20 cellular contexts compared by ENCODE assay signal in the genomic region with DNA sequence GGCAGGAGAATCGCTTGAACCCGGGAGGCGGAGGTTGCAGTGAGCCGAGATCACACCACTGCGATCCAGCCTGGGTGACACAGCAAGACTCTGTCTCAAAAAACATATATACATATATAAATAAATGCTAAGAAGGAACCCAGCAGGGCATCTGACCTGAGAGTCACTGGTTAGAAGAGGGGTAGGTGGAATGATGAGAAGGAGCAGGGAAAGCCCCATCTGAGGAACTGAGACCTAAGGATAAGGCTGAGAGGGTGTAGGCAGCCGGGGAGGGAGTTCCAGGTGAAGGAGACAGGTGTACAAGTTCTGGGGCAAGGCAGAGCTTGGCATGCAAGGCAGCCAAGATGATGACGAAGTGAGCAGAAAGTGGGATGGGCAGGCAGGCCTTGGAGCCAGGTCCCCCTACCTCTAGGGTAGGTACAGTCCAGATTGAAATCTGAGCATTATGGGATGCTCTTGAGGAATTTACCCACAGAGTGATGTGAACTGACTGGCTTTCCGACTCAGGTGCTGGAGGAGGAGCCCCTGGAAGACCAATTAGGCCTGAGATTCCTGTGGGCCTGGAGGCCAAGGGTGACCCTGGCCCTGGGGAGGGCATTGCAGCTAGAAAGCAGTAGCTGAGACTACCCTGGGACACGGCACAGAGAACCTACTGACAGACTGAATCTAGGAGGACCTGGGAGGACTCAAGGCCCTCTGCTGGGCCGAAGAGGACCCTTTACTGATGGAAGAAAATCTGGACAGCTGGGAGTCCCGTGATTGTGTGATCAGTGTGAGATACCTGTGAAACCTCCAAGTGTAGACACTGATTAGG. TPM values are rescaled to one million over a fixed set of nuclear protein-coding genes. Genes with fewer than 3 reads are reported as not detected.
DNase-seq lines count a peak whose midpoint lies in the region; ATAC-seq and TF ChIP-seq lines count a peak whose summit lies in the region.
"Had no signal": no experiment of that assay in that cellular context is flagged by ENCODE, and none has a peak within 500 bp of the region (broad histone marks: within the 10 kb centered on the region; RNA-seq: fewer than 3 reads in every experiment).

No MANE protein-coding gene starts in this region.

- no peak overlapping the region for H3K4me3 ChIP-seq in CD8-positive, alpha-beta memory T cell (ENCODE audit: low read length)
- no peak overlapping the region for H3K4me3 ChIP-seq in HCT116 (replicated peaks in 1 of 2; ENCODE audit: low read depth in 1 of 2, low read length in 2 of 2)
- no peak overlapping the region for H3K4me3 ChIP-seq in endodermal cell (ENCODE audit: low read length)
- H3K4me3 ChIP-seq in SJCRH30, result no peak overlapping the region
- H3K4me3 ChIP-seq: cardiac muscle cell, GM23248, MG63, skin epidermis had no signal

- no peak for TF ChIP-seq RAD21 in HCT116 (IDR thresholded peaks at IDR 0.05; ENCODE audit: low read depth)

- RAD21 ChIA-PET in HCT116 (lab: Charles Lee; ENCODE audit: low non-redundant PET in 1 of 2, low total read pairs in 2 of 2, uncharacterized antibody in 2 of 2, unreplicated experiment in 2 of 2), result no interaction called here

- H3K4me1 ChIP-seq in CD8-positive, alpha-beta memory T cell (ENCODE audit: insufficient read depth, low read length), result peaks cover 30% of the 10 kb centered on the region
- H3K4me1 ChIP-seq in HCT116 (ENCODE audit: control insufficient read depth in 1 of 2, insufficient read depth in 2 of 2, low read length in 2 of 2), result no peaks in the 10 kb centered on the region
- H3K4me1 ChIP-seq in endodermal cell (ENCODE audit: control insufficient read depth, insufficient read depth, low read length), result no peaks in the 10 kb centered on the region
- no peaks in the 10 kb centered on the region for H3K4me1 ChIP-seq in SJCRH30

- no peaks in the 10 kb centered on the region for H3K9me3 ChIP-seq in CD8-positive, alpha-beta memory T cell (ENCODE audit: low read length)
- no peaks in the 10 kb centered on the region for H3K9me3 ChIP-seq in HCT116 (ENCODE audit: control insufficient read depth in 1 of 2, insufficient read depth in 1 of 2, low read depth in 1 of 2, low read length in 2 of 2)
- no peaks in the 10 kb centered on the region for H3K9me3 ChIP-seq in endodermal cell (ENCODE audit: control insufficient read depth, low read length)
- H3K9me3 ChIP-seq in SJCRH30 (replicated peaks), result no peaks in the 10 kb centered on the region
- H3K9me3 ChIP-seq: MG63 had no signal

- TF ChIP-seq POLR2A in HCT116 (IDR thresholded peaks at IDR 0.05; ENCODE audit: borderline replicate concordance, extremely low read depth, insufficient read depth, insufficient read length), result no peak

- no peaks in the 10 kb centered on the region for H3K27me3 ChIP-seq in CD8-positive, alpha-beta memory T cell (ENCODE audit: insufficient read depth, low read length, poor library complexity, severe bottlenecking)
- H3K27me3 ChIP-seq in HCT116 (ENCODE audit: insufficient read depth, low read length), result no peaks in the 10 kb centered on the region
- no peaks in the 10 kb centered on the region for H3K27me3 ChIP-seq in endodermal cell (ENCODE audit: control insufficient read depth, insufficient read depth, low read length, poor library complexity, severe bottlenecking)
- no peaks in the 10 kb centered on the region for H3K27me3 ChIP-seq in SJCRH30
- H3K27me3 ChIP-seq: cardiac muscle cell, MG63 had no signal

- no peaks in the 10 kb centered on the region for H3K9me3 Mint-ChIP-seq in CD8-positive, alpha-beta memory T cell
- H3K9me3 Mint-ChIP-seq in endodermal cell (no peaks in the 10 kb centered on the region), progenitor cell of endocrine pancreas (ENCODE audit: low read depth) (no peaks in the 10 kb centered on the region)
- no peaks in the 10 kb centered on the region for H3K9me3 Mint-ChIP-seq in activated T-helper 1 cell treated with anti-CD3 and anti-CD28 coated beads, Interleukin-12 subunit alpha, Interleukin-12 subunit beta, Interleukin-2, Interleukin-4 antibody, amounts not matched to agents 30 ng/mL and 10 ng/mL and 1 ng/mL, durations not matched to agents 14 hours and 24 hours and 36 hours
- H3K9me3 Mint-ChIP-seq: activated T-cell treated with anti-CD3 and anti-CD28 coated beads, Interleukin-2, amount 50 U/mL, for 4 hours; dendritic cell treated with granulocyte-macrophage colony-stimulating factor and Interleukin-4, amounts not matched to agents 40 ng/mL and 50 ng/mL, for 4 days; WTC11 had no signal

- no TSS peak for BruUV-seq in HCT116 (replicated peaks; lab: Mats Ljungman, UMichigan)

- H3K27me3 Mint-ChIP-seq in CD8-positive, alpha-beta memory T cell, result no peaks in the 10 kb centered on the region
- H3K27me3 Mint-ChIP-seq in endodermal cell (ENCODE audit: insufficient read depth) (no peaks in the 10 kb centered on the region), progenitor cell of endocrine pancreas (no peaks in the 10 kb centered on the region)
- H3K27me3 Mint-ChIP-seq in activated T-helper 1 cell treated with anti-CD3 and anti-CD28 coated beads, Interleukin-12 subunit alpha, Interleukin-12 subunit beta, Interleukin-2, Interleukin-4 antibody, amounts not matched to agents 30 ng/mL and 10 ng/mL and 1 ng/mL, durations not matched to agents 14 hours and 24 hours and 36 hours (ENCODE audit: insufficient read depth), result no peaks in the 10 kb centered on the region
- H3K27me3 Mint-ChIP-seq: dendritic cell treated with granulocyte-macrophage colony-stimulating factor and Interleukin-4, amounts not matched to agents 40 ng/mL and 50 ng/mL, for 4 days had no signal

- no peaks in the 10 kb centered on the region for H3K9me2 ChIP-seq in HCT116 (ENCODE audit: insufficient read depth)

- POLR2A ChIA-PET in CD8-positive, alpha-beta memory T cell (lab: Charles Lee), result interaction anchor here (1.0 kb wide), 1 partner anchor 10 kb away, joined by 3 read pairs; no protein-coding TSS in a partner anchor
- POLR2A ChIA-PET in HCT116 (lab: Charles Lee), result no interaction called here

- no peak overlapping the region for H3K27ac ChIP-seq in CD8-positive, alpha-beta memory T cell (ENCODE audit: low read depth, low read length)
- no peak overlapping the region for H3K27ac ChIP-seq in HCT116 (ENCODE audit: low read depth, low read length)
- no peak overlapping the region for H3K27ac ChIP-seq in endodermal cell (ENCODE audit: low read depth, low read length)
- no peak overlapping the region for H3K27ac ChIP-seq in SJCRH30
- H3K27ac ChIP-seq: cardiac muscle cell, GM23248 had no signal

- WGBS in endodermal cell (ENCODE audit: insufficient coverage in 1 of 2, insufficient read length in 1 of 2), 2 experiments, result 94 to 97% methylated on average over 5 to 11 of the region's 11 CpGs

- no peak overlapping the region for H3K9ac ChIP-seq in HCT116 (ENCODE audit: low read length)
- H3K9ac ChIP-seq in endodermal cell (ENCODE audit: extremely low read depth, low read length, poor library complexity, severe bottlenecking), result no peak overlapping the region
- H3K9ac ChIP-seq: GM23248 had no signal

- no peaks in the 10 kb centered on the region for H4K20me1 ChIP-seq in HCT116 (ENCODE audit: insufficient read depth)

- peaks cover 14 to 33% (median 29%) of the 10 kb centered on the region in 3 donors for H3K4me1 Mint-ChIP-seq in CD8-positive, alpha-beta memory T cell
- no peaks in the 10 kb centered on the region for H3K4me1 Mint-ChIP-seq in endodermal cell
- H3K4me1 Mint-ChIP-seq in progenitor cell of endocrine pancreas (ENCODE audit: low read depth), result no peaks in the 10 kb centered on the region
- H3K4me1 Mint-ChIP-seq in activated T-helper 1 cell treated with anti-CD3 and anti-CD28 coated beads, Interleukin-12 subunit alpha, Interleukin-12 subunit beta, Interleukin-2, Interleukin-4 antibody, amounts not matched to agents 30 ng/mL and 10 ng/mL and 1 ng/mL, durations not matched to agents 14 hours and 24 hours and 36 hours (ENCODE audit: low read depth), result peaks cover 11% of the 10 kb centered on the region
- H3K4me1 Mint-ChIP-seq: WTC11 had no signal

- CTCF ChIA-PET in CD8-positive, alpha-beta memory T cell (lab: Charles Lee), result no interaction called here
- CTCF ChIA-PET in HCT116 (lab: Charles Lee), result interaction anchor here (0.6 to 2.3 kb wide), 2 partner anchors 16 to 55 kb away, joined by 3 to 5 read pairs; no protein-coding TSS in a partner anchor

- DNase-seq in CD8-positive, alpha-beta memory T cell, result no peak
- DNase-seq in HCT116 (ENCODE audit: low read depth, low spot score) (no peak), endodermal cell (no peak), progenitor cell of endocrine pancreas (ENCODE audit: low spot score, unreplicated experiment) (no peak), DMS153 treated with DMSO at 0.1 percent for 48 hours (lab: John Stamatoyannopoulos, UW; ENCODE audit: unreplicated experiment) (no peak), SJCRH30 (no peak)
- no peak for DNase-seq in activated T-helper 1 cell treated with anti-CD3 and anti-CD28 coated beads, Interleukin-12 subunit alpha, Interleukin-12 subunit beta, Interleukin-2, Interleukin-4 antibody, amounts not matched to agents 30 ng/mL and 10 ng/mL and 1 ng/mL, durations not matched to agents 14 hours and 24 hours and 36 hours (ENCODE audit: low spot score)
- DNase-seq: activated naive CD4-positive, alpha-beta T cell treated with anti-CD3 and anti-CD28 coated beads, Interleukin-2, amount 50 U/mL, for 16 hours; activated T-cell treated with anti-CD3 and anti-CD28 coated beads, Interleukin-2, amount 50 U/mL, for 4 hours; anterior cingulate cortex; GF-D8; GM23248; MG63; NCI-H2081 treated with DMSO at 0.1 percent for 48 hours; NCI-H82; stimulated activated CD4-positive, alpha-beta T cell treated with anti-CD3 and anti-CD28 coated beads, Interleukin-2, amount 100 ng/mL, for 24 hours had no signal

- H3K27ac Mint-ChIP-seq in CD8-positive, alpha-beta memory T cell, result peak overlapping the region in 6 of 8 donors; percentile 56 to 85 (median 75)
- H3K27ac Mint-ChIP-seq in endodermal cell, result no peak overlapping the region
- H3K27ac Mint-ChIP-seq in progenitor cell of endocrine pancreas, result peak overlapping the region; percentile 56
- no peak overlapping the region for H3K27ac Mint-ChIP-seq in activated T-helper 1 cell treated with anti-CD3 and anti-CD28 coated beads, Interleukin-12 subunit alpha, Interleukin-12 subunit beta, Interleukin-2, Interleukin-4 antibody, amounts not matched to agents 30 ng/mL and 10 ng/mL and 1 ng/mL, durations not matched to agents 14 hours and 24 hours and 36 hours
- H3K27ac Mint-ChIP-seq: dendritic cell treated with granulocyte-macrophage colony-stimulating factor and Interleukin-4, amounts not matched to agents 40 ng/mL and 50 ng/mL, for 4 days; WTC11 had no signal

- H3K4me3 Mint-ChIP-seq in CD8-positive, alpha-beta memory T cell, result no peak overlapping the region
- H3K4me3 Mint-ChIP-seq in endodermal cell, result no peak overlapping the region
- no peak overlapping the region for H3K4me3 Mint-ChIP-seq in progenitor cell of endocrine pancreas (ENCODE audit: low read depth)
- no peak overlapping the region for H3K4me3 Mint-ChIP-seq in activated T-helper 1 cell treated with anti-CD3 and anti-CD28 coated beads, Interleukin-12 subunit alpha, Interleukin-12 subunit beta, Interleukin-2, Interleukin-4 antibody, amounts not matched to agents 30 ng/mL and 10 ng/mL and 1 ng/mL, durations not matched to agents 14 hours and 24 hours and 36 hours
- H3K4me3 Mint-ChIP-seq: activated T-cell treated with anti-CD3 and anti-CD28 coated beads, Interleukin-2, amount 50 U/mL, for 4 hours; dendritic cell treated with granulocyte-macrophage colony-stimulating factor and Interleukin-4, amounts not matched to agents 40 ng/mL and 50 ng/mL, for 4 days; WTC11 had no signal

- ATAC-seq in HCT116, result peak; percentile 22; the same call in 1 of the 2 replicates
- ATAC-seq: activated T-cell treated with anti-CD3 and anti-CD28 coated beads, Interleukin-2, amount 50 U/mL, for 4 hours; WTC11 had no signal

- no peak overlapping the region for H2AFZ ChIP-seq in HCT116 (ENCODE audit: low read depth, low read length, poor library complexity, severe bottlenecking)
- H2AFZ ChIP-seq: GM23248 had no signal

- H3K4me2 ChIP-seq in HCT116 (ENCODE audit: low read length), result no peak overlapping the region

- TF ChIP-seq CTCF in HCT116 (IDR thresholded peaks at IDR 0.05 in 2 of 3, conservative IDR thresholded peaks at IDR 0.05 in 1 of 3; ENCODE audit: borderline replicate concordance in 1 of 3, insufficient read depth in 1 of 3, low read depth in 2 of 3, low read length in 2 of 3), result no peak
- peak; percentile 24 for TF ChIP-seq CTCF in endodermal cell (conservative IDR thresholded peaks at IDR 0.05)
- TF ChIP-seq CTCF in progenitor cell of endocrine pancreas (IDR thresholded peaks at IDR 0.05; ENCODE audit: unreplicated experiment), result no peak

- H3K36me3 Mint-ChIP-seq in CD8-positive, alpha-beta memory T cell, result peaks cover 9 to 27% (median 11%) of the 10 kb centered on the region in 3 donors
- H3K36me3 Mint-ChIP-seq in endodermal cell (ENCODE audit: low read depth) (peaks cover 19% of the 10 kb centered on the region), progenitor cell of endocrine pancreas (ENCODE audit: insufficient read depth) (peaks cover 13% of the 10 kb centered on the region)
- peaks cover 9% of the 10 kb centered on the region for H3K36me3 Mint-ChIP-seq in activated T-helper 1 cell treated with anti-CD3 and anti-CD28 coated beads, Interleukin-12 subunit alpha, Interleukin-12 subunit beta, Interleukin-2, Interleukin-4 antibody, amounts not matched to agents 30 ng/mL and 10 ng/mL and 1 ng/mL, durations not matched to agents 14 hours and 24 hours and 36 hours (ENCODE audit: low read depth)

- H3K79me2 ChIP-seq in HCT116 (ENCODE audit: insufficient read depth, low read length), result no peaks in the 10 kb centered on the region

- peaks cover 13% of the 10 kb centered on the region for H3K36me3 ChIP-seq in CD8-positive, alpha-beta memory T cell (ENCODE audit: insufficient read depth, low read length)
- no peaks in the 10 kb centered on the region; a peak in 1 of 4 replicates for H3K36me3 ChIP-seq in HCT116 (ENCODE audit: control insufficient read depth in 1 of 2, insufficient read depth in 2 of 2, low read length in 2 of 2)
- H3K36me3 ChIP-seq in endodermal cell (ENCODE audit: control insufficient read depth, insufficient read depth, low read length), result peaks cover 8% of the 10 kb centered on the region
- H3K36me3 ChIP-seq in SJCRH30, result no peaks in the 10 kb centered on the region
- H3K36me3 ChIP-seq: MG63 had no signal

- intact Hi-C loops in HCT116 (cut with micrococcal nuclease), result no loop called here
- intact Hi-C loops in activated T-helper 1 cell treated with anti-CD3 and anti-CD28 coated beads, Interleukin-12 subunit alpha, Interleukin-12 subunit beta, Interleukin-2, Interleukin-4 antibody, amounts not matched to agents 30 ng/mL and 10 ng/mL and 1 ng/mL, durations not matched to agents 14 hours and 24 hours and 36 hours (cut with micrococcal nuclease), result no loop called here

RNA-seq across cellular contexts. Expression of a gene that starts 22.8 kb away (rescaled TPM):
- 10 to 100 TPM; 17.2 to 17.6 TPM for total RNA-seq in CD8-positive, alpha-beta memory T cell
- polyA plus RNA-seq in CD8-positive, alpha-beta memory T cell, result 25.4 TPM
- 16.4 TPM for total RNA-seq in HCT116 (2021; ENCODE audit: unreplicated experiment)
- polyA plus RNA-seq in HCT116 (2012), result 7.5 and 8.8 TPM in 2 replicates
- 10 to 100 TPM; 26.5 to 32.8 TPM for total RNA-seq in endodermal cell
- polyA plus RNA-seq in endodermal cell (2013, experiment 1 of 2), result 23.7 TPM
- polyA plus RNA-seq in endodermal cell (2013, experiment 2 of 2), result 23.3 TPM
- 47.3 and 51.6 TPM in 2 replicates for total RNA-seq in progenitor cell of endocrine pancreas
- 18.8 and 21.9 TPM in 2 replicates for total RNA-seq in activated T-helper 1 cell treated with anti-CD3 and anti-CD28 coated beads, Interleukin-12 subunit alpha, Interleukin-12 subunit beta, Interleukin-2, Interleukin-4 antibody, amounts not matched to agents 30 ng/mL and 10 ng/mL and 1 ng/mL, durations not matched to agents 14 hours and 24 hours and 36 hours
- total RNA-seq in SJCRH30 (2014; rRNA removed; shearing (Covaris generic)), result 12.2 and 12.7 TPM in 2 replicates

RNA-seq across cellular contexts. Expression of a gene that starts 34.6 kb away (rescaled TPM):
- total RNA-seq in CD8-positive, alpha-beta memory T cell, result 100 to 1,000 TPM in 1 of 2 experiments, 10 to 100 TPM in 1; 98.0 to 106 TPM
- polyA plus RNA-seq in CD8-positive, alpha-beta memory T cell, result 120 TPM
- total RNA-seq in HCT116 (2021; ENCODE audit: unreplicated experiment) (81.3 TPM), endodermal cell (10 to 100 TPM; 61.4 to 62.7 TPM), progenitor cell of endocrine pancreas (77.8 and 78.0 TPM in 2 replicates)
- polyA plus RNA-seq in HCT116 (2012), result 71.7 and 83.4 TPM in 2 replicates
- polyA plus RNA-seq in endodermal cell (2013, experiment 1 of 2), result 49.1 TPM
- 45.9 TPM for polyA plus RNA-seq in endodermal cell (2013, experiment 2 of 2)
- 103 and 110 TPM in 2 replicates for total RNA-seq in activated T-helper 1 cell treated with anti-CD3 and anti-CD28 coated beads, Interleukin-12 subunit alpha, Interleukin-12 subunit beta, Interleukin-2, Interleukin-4 antibody, amounts not matched to agents 30 ng/mL and 10 ng/mL and 1 ng/mL, durations not matched to agents 14 hours and 24 hours and 36 hours
- total RNA-seq in SJCRH30 (2014; rRNA removed; shearing (Covaris generic)), result 14.7 and 15.2 TPM in 2 replicates

RNA-seq across cellular contexts. Expression of a gene that starts 35.2 kb away (rescaled TPM):
- total RNA-seq in CD8-positive, alpha-beta memory T cell, result under 1 TPM; 0.31 to 0.50 TPM
- 1.5 TPM for polyA plus RNA-seq in CD8-positive, alpha-beta memory T cell
- 2.5 TPM for total RNA-seq in HCT116 (2021; ENCODE audit: unreplicated experiment)
- polyA plus RNA-seq in HCT116 (2012), result 1.5 and 1.6 TPM in 2 replicates
- 10 to 100 TPM; 19.8 to 20.3 TPM for total RNA-seq in endodermal cell
- 11.9 TPM for polyA plus RNA-seq in endodermal cell (2013, experiment 1 of 2)
- polyA plus RNA-seq in endodermal cell (2013, experiment 2 of 2), result 12.5 TPM
- total RNA-seq in progenitor cell of endocrine pancreas, result 14.4 and 14.6 TPM in 2 replicates
- total RNA-seq in activated T-helper 1 cell treated with anti-CD3 and anti-CD28 coated beads, Interleukin-12 subunit alpha, Interleukin-12 subunit beta, Interleukin-2, Interleukin-4 antibody, amounts not matched to agents 30 ng/mL and 10 ng/mL and 1 ng/mL, durations not matched to agents 14 hours and 24 hours and 36 hours, result 0.24 and 0.41 TPM in 2 replicates
- total RNA-seq in SJCRH30 (2014; rRNA removed; shearing (Covaris generic)), result 10.6 and 12.9 TPM in 2 replicates

Comparison
In these comparisons a context has a peak if more than half of its experiments do, and no peak if none do; other contexts are left out.
1. H3K27ac Mint-ChIP-seq: peak in CD8-positive, alpha-beta memory T cell (6 of 8) and progenitor cell of endocrine pancreas (single experiment); none in endodermal cell (single experiment) and activated T-helper 1 cell treated with anti-CD3 and anti-CD28 coated beads, Interleukin-12 subunit alpha, Interleukin-12 subunit beta, Interleukin-2, Interleukin-4 antibody, amounts not matched to agents 30 ng/mL and 10 ng/mL and 1 ng/mL, durations not matched to agents 14 hours and 24 hours and 36 hours (single experiment).